In the genomic region with DNA sequence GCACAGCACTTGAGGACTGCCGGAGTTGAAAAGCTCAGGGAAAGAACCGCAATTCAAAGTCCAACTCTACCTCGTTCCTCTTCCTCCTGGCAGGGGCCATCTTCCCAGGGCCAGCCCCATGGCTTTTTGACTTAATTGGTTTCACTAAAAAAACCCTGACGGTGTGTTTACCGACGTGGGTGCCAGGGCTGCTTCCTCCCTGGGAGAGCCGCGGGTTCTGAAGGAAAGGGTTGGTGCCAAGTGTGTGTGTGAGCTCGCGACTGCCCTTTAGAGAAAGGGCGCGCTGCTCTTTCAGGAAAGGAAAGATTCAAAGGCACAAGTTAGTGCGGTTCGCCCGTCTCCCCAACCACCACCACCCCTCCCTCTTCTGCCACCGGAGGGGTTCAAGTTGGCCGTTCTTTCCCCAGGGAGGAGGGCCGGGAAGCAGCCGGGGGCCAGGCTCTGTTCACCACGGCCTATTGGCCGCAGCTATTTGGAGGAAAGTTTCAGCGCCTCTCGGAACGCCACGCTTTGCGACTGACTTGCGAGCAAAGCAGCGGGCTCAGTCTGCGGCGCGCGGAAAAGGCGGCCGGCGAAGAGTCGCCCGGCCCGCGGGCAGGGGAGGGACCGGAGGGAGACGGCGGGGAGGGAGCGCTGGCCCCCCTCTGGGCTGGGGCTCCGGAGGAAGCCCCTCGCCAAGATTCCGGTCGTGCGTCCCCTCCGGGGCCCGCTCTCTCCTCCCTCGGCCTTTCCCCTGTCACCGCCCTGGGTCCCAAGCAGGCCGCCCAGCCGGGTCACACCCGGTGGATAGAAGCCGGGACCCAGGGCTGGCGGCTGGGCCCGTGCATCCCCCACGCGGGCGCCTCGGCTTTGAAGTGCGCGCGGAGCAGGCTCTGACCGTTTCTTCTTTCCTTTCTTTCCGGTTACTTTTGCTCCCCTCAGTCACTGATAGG, we compare ENCODE assay signal across 8 cellular contexts.
DNase-seq lines count a peak whose midpoint lies in the region; ATAC-seq and TF ChIP-seq lines count a peak whose summit lies in the region.

No MANE protein-coding gene starts in this region.

- intact Hi-C loops in stomach (cut with DNase I; ENCODE audit: low total_unique reads) = no loop called here

- peaks cover 0 to 4% (median 0%) of the 10 kb centered on the region in 4 donors for H3K9me3 ChIP-seq in stomach

- peak; percentile 29 for ATAC-seq in GM19455 (IDR thresholded peaks at IDR 0.05; ENCODE audit: unreplicated experiment)
- no peak for ATAC-seq in GM19397 (IDR thresholded peaks at IDR 0.05; ENCODE audit: unreplicated experiment)
- ATAC-seq in HG03280 (IDR thresholded peaks at IDR 0.05; ENCODE audit: unreplicated experiment) = no peak

- TF ChIP-seq CTCF in cardiac fibroblast (IDR thresholded peaks at IDR 0.05; ENCODE audit: low read depth, low read length) = no peak
- no peak for TF ChIP-seq CTCF in stomach (IDR thresholded peaks at IDR 0.05)

- no peak for TF ChIP-seq EP300 in stomach (IDR thresholded peaks at IDR 0.05)

- no peak for TF ChIP-seq POLR2A in stomach (IDR thresholded peaks at IDR 0.05)

- DNase-seq in CD1c-positive myeloid dendritic cell (ENCODE audit: extremely low spot score) = peak; percentile 38
- DNase-seq in NCI-H69 (lab: John Stamatoyannopoulos, UW) = peak; percentile 95
- peak in 1 of 2 donors; percentile 21 for DNase-seq in cardiac fibroblast (ENCODE audit: low read depth in 2 of 2)
- DNase-seq in left kidney (ENCODE audit: low read depth, low spot score) = peak; percentile 72
- DNase-seq in stomach = peak; percentile 50

- no peaks in the 10 kb centered on the region for H3K36me3 ChIP-seq in stomach

- peaks cover 21 to 77% (median 60%) of the 10 kb centered on the region in 4 donors for H3K4me1 ChIP-seq in stomach

- peaks cover 0 to 70% (median 68%) of the 10 kb centered on the region in 3 donors for H3K27me3 ChIP-seq in stomach

- 1 to 2% (median 2%) methylated on average over 34 to 67 of the region's 67 CpGs for WGBS in stomach, 5 donors

- H3K4me3 ChIP-seq in cardiac fibroblast (replicated peaks in 1 of 2; ENCODE audit: low read depth in 2 of 2, low read length in 2 of 2) = peak overlapping the region; percentile 46 to 56
- H3K4me3 ChIP-seq in stomach = peak overlapping the region; percentile 67 to 87 (median 76)

- H3K27ac ChIP-seq in stomach = peak overlapping the region; percentile 84 to 93 (median 88)
